In the genomic region with DNA sequence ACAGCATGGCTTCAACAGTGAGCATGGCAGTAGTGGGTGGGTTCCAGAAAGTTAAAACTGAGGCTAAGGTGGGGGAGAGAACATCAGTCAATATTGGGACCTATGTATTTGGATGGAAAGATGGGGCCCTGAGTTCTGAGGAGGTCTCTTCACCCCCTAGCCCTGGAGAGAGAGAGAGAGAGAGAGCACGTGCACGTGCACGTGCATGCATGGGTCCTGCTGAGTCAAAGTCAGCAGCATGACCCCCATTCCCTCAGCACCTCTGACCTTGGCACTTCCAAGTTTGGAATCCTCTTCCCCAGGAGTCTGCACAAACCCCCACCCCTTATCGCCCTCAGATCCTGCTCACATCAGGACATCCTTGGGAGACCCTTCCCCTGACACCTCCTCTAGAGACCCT, we compare ENCODE assay signal across 10 cellular contexts. TPM values are rescaled to one million over a fixed set of nuclear protein-coding genes. Genes with fewer than 3 reads are reported as not detected.
"Had no signal": no experiment of that assay in that cellular context is flagged by ENCODE, and none has a peak within 500 bp of the region (broad histone marks: within the 10 kb centered on the region; RNA-seq: fewer than 3 reads in every experiment).

No MANE protein-coding gene starts in this region.

- H3K4me2 ChIP-seq: KMS-11 had no signal

- H3K9ac ChIP-seq: GM23248, KMS-11 had no signal

- H3K27ac ChIP-seq: GM23248, HL-60, KMS-11 had no signal

- H3K4me3 ChIP-seq: GM23248 had no signal

- DNase-seq: GM23248, GOT3, H7, HCEC 1CT, IMR-90, KBM-7 had no signal

- H2AFZ ChIP-seq: GM23248 had no signal

RNA-seq across cellular contexts. Expression of gene CEACAM1, which starts 32.5 kb away (rescaled TPM):
- total RNA-seq: GM23248, HT1080, IMR-90 had no signal
- polyA plus RNA-seq: GM23248, IMR-90 had no signal

RNA-seq across cellular contexts. Expression of gene CEACAM8, which starts 34.0 kb away (rescaled TPM):
- total RNA-seq: GM23248, H4, H7, HT1080, IMR-90 had no signal
- polyA plus RNA-seq: GM23248, IMR-90 had no signal
